Comparison of ENCODE assay signal across 18 cellular contexts in genomic region chr2:47767497-47767844, GRCh38. TPM values are rescaled to one million over a fixed set of nuclear protein-coding genes. Genes with fewer than 3 reads are reported as not detected.
DNase-seq lines count a peak whose midpoint lies in the region; ATAC-seq and TF ChIP-seq lines count a peak whose summit lies in the region.
"Had no signal": no experiment of that assay in that cellular context is flagged by ENCODE, and none has a peak within 500 bp of the region (broad histone marks: within the 10 kb centered on the region; RNA-seq: fewer than 3 reads in every experiment).

No MANE protein-coding gene starts in this region.

- no peak for ATAC-seq in effector memory CD8-positive, alpha-beta T cell (replicated peaks)
- ATAC-seq in psoas muscle = no peak

- no peaks in the 10 kb centered on the region for H4K20me1 ChIP-seq in OCI-LY1 (ENCODE audit: insufficient read depth, low read length)

- H3K36me3 Mint-ChIP-seq in Caco-2 (ENCODE audit: insufficient read depth, unreplicated experiment) (no peaks in the 10 kb centered on the region), CD14-positive monocyte (no peaks in the 10 kb centered on the region)
- peaks cover 3% of the 10 kb centered on the region for H3K36me3 Mint-ChIP-seq in effector memory CD8-positive, alpha-beta T cell (ENCODE audit: insufficient read depth)
- H3K36me3 Mint-ChIP-seq: CD8-positive, alpha-beta T cell had no signal

- POLR2A ChIA-PET in Caco-2 (lab: Charles Lee) = no interaction called here

- peak overlapping the region; percentile 97 for H3K27ac ChIP-seq in OCI-LY1 (ENCODE audit: low read depth, low read length, poor library complexity, severe bottlenecking)
- no peak overlapping the region for H3K27ac ChIP-seq in psoas muscle
- H3K27ac ChIP-seq: ascending aorta, gastrocnemius medialis, left lung, pancreas had no signal

- no peaks in the 10 kb centered on the region for H3K79me2 ChIP-seq in OCI-LY1 (ENCODE audit: insufficient read depth, low read length)

- peak overlapping the region; percentile 50 for H3K9ac ChIP-seq in OCI-LY1 (ENCODE audit: low read length)

- CTCF ChIA-PET in Caco-2 (lab: Charles Lee) = interaction anchor here (0.6 to 1.4 kb wide), 11 partner anchors 9 to 432 kb away, joined by 3 to 11 read pairs (median 6); partner anchors contain the start of gene MSH6

- H3K4me2 ChIP-seq in OCI-LY1 (ENCODE audit: low read length) = peak overlapping the region; percentile 36; the same call in 1 of the 2 replicates

- TF ChIP-seq CTCF in Caco-2 (IDR thresholded peaks at IDR 0.05; ENCODE audit: insufficient read depth in 1 of 2, low read depth in 1 of 2, low read length in 1 of 2, severe bottlenecking in 1 of 2, unreplicated experiment in 1 of 2) (no peak), OCI-LY1 (IDR thresholded peaks at IDR 0.05; ENCODE audit: low read length) (no peak), psoas muscle (IDR thresholded peaks at IDR 0.05) (no peak), CD14-positive monocyte (IDR thresholded peaks at IDR 0.05) (no peak)

- peaks cover 10% of the 10 kb centered on the region for H3K9me3 Mint-ChIP-seq in Caco-2 (ENCODE audit: unreplicated experiment)
- H3K9me3 Mint-ChIP-seq in effector memory CD8-positive, alpha-beta T cell = no peaks in the 10 kb centered on the region
- H3K9me3 Mint-ChIP-seq in CD14-positive monocyte = peaks cover 3 to 6% (median 4%) of the 10 kb centered on the region in 7 donors
- H3K9me3 Mint-ChIP-seq: CD8-positive, alpha-beta T cell; stimulated activated naive CD8-positive, alpha-beta T cell treated with anti-CD3 and anti-CD28 coated beads, Interleukin-15, Interleukin-2, amounts not matched to agents 100 ng/mL and 50 ng/mL, for 24 hours; T-helper 2 cell treated with Interferon-gamma antibody and Interleukin-4, amounts not matched to agents 5 μg/mL and 100 μg/mL, for 36 hours had no signal

- H3K9me2 ChIP-seq in OCI-LY1 (ENCODE audit: low read depth, low read length) = no peaks in the 10 kb centered on the region

- H3K27ac Mint-ChIP-seq in Caco-2 (ENCODE audit: unreplicated experiment) (no peak overlapping the region), CD14-positive monocyte (peak overlapping the region in 1 of 7 donors; percentile 70)
- no peak overlapping the region for H3K27ac Mint-ChIP-seq in effector memory CD8-positive, alpha-beta T cell
- H3K27ac Mint-ChIP-seq: activated CD4-positive, alpha-beta T cell treated with anti-CD3 and anti-CD28 coated beads for 36 hours; CD8-positive, alpha-beta T cell; stimulated activated naive CD8-positive, alpha-beta T cell treated with anti-CD3 and anti-CD28 coated beads, Interleukin-15, Interleukin-2, amounts not matched to agents 100 ng/mL and 50 ng/mL, for 24 hours had no signal

- DNase-seq in Caco-2 (no peak), psoas muscle (no peak), NCI-H128 (lab: John Stamatoyannopoulos, UW; ENCODE audit: unreplicated experiment) (no peak), HuH-7.5 (ENCODE audit: low spot score) (no peak), CD14-positive monocyte (ENCODE audit: low spot score) (no peak)
- DNase-seq in effector memory CD8-positive, alpha-beta T cell = no peak
- DNase-seq in activated CD4-positive, CD25-positive, alpha-beta regulatory T cell treated with anti-CD3 and anti-CD28 coated beads, Interleukin-2, amount 50 U/mL, for 72 hours = no peak
- DNase-seq: NCI-H187 treated with DMSO at 0.1 percent for 48 hours, SIG-M5 had no signal

- intact Hi-C loops in Caco-2 (cut with micrococcal nuclease; ENCODE audit: unreplicated experiment) (loop anchor here (5.0 to 10.0 kb wide), 4 partner anchors 50 to 380 kb away; no protein-coding TSS in a partner anchor), psoas muscle (cut with DNase I) (loop anchor here (5.0 kb wide), 2 partner anchors 330 to 435 kb away; no protein-coding TSS in a partner anchor), CD14-positive monocyte (cut with micrococcal nuclease) (loop anchor here in 1 of 2 donors (5.0 to 10.0 kb wide), 2 partner anchors 333 to 430 kb away; no protein-coding TSS in a partner anchor)

- WGBS in psoas muscle, 3 donors = 56 to 73% (median 63%) methylated on average over 3 of the region's 3 CpGs

- no peak overlapping the region for H2AFZ ChIP-seq in OCI-LY1 (ENCODE audit: low read length)

- H3K27me3 Mint-ChIP-seq in Caco-2 (ENCODE audit: insufficient read depth, unreplicated experiment) (no peaks in the 10 kb centered on the region), CD14-positive monocyte (ENCODE audit: low read depth in 3 of 3) (peaks cover 1 to 9% (median 7%) of the 10 kb centered on the region in 3 donors)
- H3K27me3 Mint-ChIP-seq in effector memory CD8-positive, alpha-beta T cell = peaks cover 0 to 15% of the 10 kb centered on the region in 2 donors
- H3K27me3 Mint-ChIP-seq: activated CD4-positive, alpha-beta T cell treated with anti-CD3 and anti-CD28 coated beads for 36 hours; stimulated activated naive CD8-positive, alpha-beta T cell treated with anti-CD3 and anti-CD28 coated beads, Interleukin-15, Interleukin-2, amounts not matched to agents 100 ng/mL and 50 ng/mL, for 24 hours had no signal

- H3K4me3 ChIP-seq in Caco-2 (ENCODE audit: low read depth, low read length) = no peak overlapping the region
- H3K4me3 ChIP-seq in OCI-LY1 (ENCODE audit: low read depth, low read length, poor library complexity, severe bottlenecking) = no peak overlapping the region
- peak overlapping the region; percentile 24 for H3K4me3 ChIP-seq in psoas muscle
- H3K4me3 ChIP-seq: left lung, pancreas had no signal

- no peaks in the 10 kb centered on the region for H3K36me3 ChIP-seq in Caco-2 (ENCODE audit: control insufficient read depth, insufficient read depth, low read length)
- peaks cover 10% of the 10 kb centered on the region for H3K36me3 ChIP-seq in OCI-LY1 (ENCODE audit: insufficient read depth, low read length)
- H3K36me3 ChIP-seq in psoas muscle (ENCODE audit: insufficient read depth in 1 of 2, low read depth in 1 of 2) = no peaks in the 10 kb centered on the region
- H3K36me3 ChIP-seq: ascending aorta, gastrocnemius medialis, left lung, pancreas had no signal

- H3F3A ChIP-seq in OCI-LY1 (ENCODE audit: insufficient read depth, low read length) = no peaks in the 10 kb centered on the region

- H3K9me3 ChIP-seq in Caco-2 (peaks cover 7% of the 10 kb centered on the region), OCI-LY1 (ENCODE audit: low read length) (no peaks in the 10 kb centered on the region), psoas muscle (no peaks in the 10 kb centered on the region)
- H3K9me3 ChIP-seq: ascending aorta, gastrocnemius medialis, left lung, pancreas had no signal

- H3K4me1 ChIP-seq in Caco-2 (peaks cover 8% of the 10 kb centered on the region; the same call in 1 of the 2 replicates), OCI-LY1 (ENCODE audit: insufficient read depth, low read length, severe bottlenecking) (peaks cover 67% of the 10 kb centered on the region), psoas muscle (no peaks in the 10 kb centered on the region)
- H3K4me1 ChIP-seq: gastrocnemius medialis, left lung, pancreas had no signal

- peaks cover 6% of the 10 kb centered on the region for H3K4me1 Mint-ChIP-seq in Caco-2 (ENCODE audit: low read depth, unreplicated experiment)
- H3K4me1 Mint-ChIP-seq in effector memory CD8-positive, alpha-beta T cell (ENCODE audit: low read depth in 2 of 2) = peaks cover 6 to 8% of the 10 kb centered on the region in 2 donors
- H3K4me1 Mint-ChIP-seq in CD14-positive monocyte = peaks cover 6% of the 10 kb centered on the region

- H3K27me3 ChIP-seq in Caco-2 (replicated peaks; ENCODE audit: control insufficient read depth, insufficient read depth, low read length) (no peaks in the 10 kb centered on the region), OCI-LY1 (ENCODE audit: insufficient read depth, low read length) (no peaks in the 10 kb centered on the region), psoas muscle (ENCODE audit: insufficient read depth in 3 of 3, low read length in 2 of 3) (no peaks in the 10 kb centered on the region)
- H3K27me3 ChIP-seq: ascending aorta, gastrocnemius medialis, left lung, pancreas had no signal

- H3K4me3 Mint-ChIP-seq in Caco-2 (ENCODE audit: unreplicated experiment) (peak overlapping the region; percentile 36), CD14-positive monocyte (no peak overlapping the region)
- H3K4me3 Mint-ChIP-seq in effector memory CD8-positive, alpha-beta T cell = peak overlapping the region; percentile 56 to 61
- H3K4me3 Mint-ChIP-seq: activated CD4-positive, alpha-beta T cell treated with anti-CD3 and anti-CD28 coated beads for 36 hours; stimulated activated naive CD8-positive, alpha-beta T cell treated with anti-CD3 and anti-CD28 coated beads, Interleukin-15, Interleukin-2, amounts not matched to agents 100 ng/mL and 50 ng/mL, for 24 hours had no signal

- no TSS peak for BruUV-seq in Caco-2 (replicated peaks; lab: Mats Ljungman, UMichigan)

RNA-seq across cellular contexts. Expression of gene MSH6, which starts 15.5 kb away (rescaled TPM):
- 93.8 and 108 TPM in 2 replicates for total RNA-seq in Caco-2 (2022)
- total RNA-seq in psoas muscle = 10 to 100 TPM; 12.0 to 21.1 (median 17.3) TPM
- polyA plus RNA-seq in psoas muscle = 10 to 100 TPM in 1 of 3 donors, 1 to 10 TPM in 2; 7.7 to 11.0 (median 9.8) TPM
- 1 to 10 TPM; 6.0 to 6.5 TPM for polyA plus RNA-seq in CD14-positive monocyte

Comparison
In these comparisons a context has a peak if more than half of its experiments do, and no peak if none do; other contexts are left out.
1. H3K4me3 Mint-ChIP-seq: peak in Caco-2 (single experiment) and effector memory CD8-positive, alpha-beta T cell (2 of 2); none in CD14-positive monocyte (0 of 2).